Comparison of ENCODE assay signal across 1 cellular context in the genomic region with DNA sequence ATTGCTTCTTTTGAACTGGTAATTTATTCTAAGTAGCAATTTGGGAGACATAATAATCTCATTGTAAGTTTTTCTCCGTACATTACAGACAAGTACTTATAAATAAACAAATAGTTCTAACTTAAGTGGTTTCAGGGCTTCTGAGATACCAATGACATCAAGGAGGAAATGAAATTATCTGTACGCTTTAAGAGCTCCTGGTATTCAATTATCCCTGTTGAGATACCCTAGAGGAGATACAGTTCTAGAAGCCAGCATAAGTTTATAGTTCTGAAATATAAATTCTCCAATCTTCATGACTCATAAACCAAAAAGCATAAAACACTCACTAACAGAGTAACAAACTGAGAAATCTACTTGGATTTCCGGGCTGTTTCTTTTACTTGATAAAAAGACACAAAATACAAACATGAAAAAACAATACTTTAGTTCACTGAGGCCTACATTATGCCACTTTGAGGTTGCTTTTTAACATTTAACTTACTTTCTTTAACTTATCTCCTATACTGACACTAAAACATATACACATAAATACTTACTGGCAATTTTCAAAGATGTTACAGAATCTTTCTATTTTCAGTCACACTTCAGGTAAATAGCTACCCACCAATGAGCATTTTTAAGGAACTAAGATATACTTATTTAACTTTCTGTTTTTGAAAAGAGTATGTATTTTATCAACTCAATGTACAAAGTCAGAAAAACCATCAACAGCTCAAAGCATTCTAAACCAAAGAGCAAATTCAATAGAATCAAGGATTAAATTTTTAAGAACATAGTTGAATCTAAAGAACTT.
TF ChIP-seq lines count a peak whose summit lies in the region.

No MANE protein-coding gene starts in this region.

TF ChIP-seq in SK-N-SH, 30 proteins besides CTCF, POLR2A, EP300 and RAD21 (continued from another document):
- TF ChIP-seq GABPA (IDR thresholded peaks at IDR 0.05; ENCODE audit: low read depth) (no peak), RCOR1 (IDR thresholded peaks at IDR 0.05; ENCODE audit: low read length) (no peak), USF2 (IDR thresholded peaks at IDR 0.05; ENCODE audit: borderline replicate concordance, low read depth, low read length) (no peak), MXI1 (IDR thresholded peaks at IDR 0.05; ENCODE audit: low read depth, low read length) (no peak)
